Comparison of ENCODE assay signal across 18 cellular contexts in the genomic region with DNA sequence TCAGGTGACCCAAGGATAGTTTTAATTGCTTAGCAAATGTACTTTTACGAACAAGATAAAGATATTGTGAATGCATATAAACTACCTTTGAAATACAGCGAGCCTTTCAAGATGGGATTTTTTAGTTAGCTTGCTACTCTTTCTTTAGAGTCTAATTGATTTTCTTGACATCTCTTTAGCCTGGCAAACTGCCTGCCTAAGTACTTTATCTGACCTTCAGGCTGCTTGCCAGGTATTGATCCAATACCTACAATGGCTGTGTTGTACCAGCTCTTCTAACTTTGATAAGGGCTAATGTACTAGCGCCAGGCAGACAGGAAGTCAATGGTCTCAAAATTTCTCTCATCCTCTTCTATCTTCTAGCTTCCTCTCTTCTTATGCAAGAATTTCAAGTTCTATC.
DNase-seq lines count a peak whose midpoint lies in the region; ATAC-seq, FAIRE-seq and TF ChIP-seq lines count a peak whose summit lies in the region.
"Had no signal": no experiment of that assay in that cellular context is flagged by ENCODE, and none has a peak within 500 bp of the region (broad histone marks: within the 10 kb centered on the region; RNA-seq: fewer than 3 reads in every experiment).

No MANE protein-coding gene starts in this region.

- no peak for FAIRE-seq in pancreas (lab: Jason Lieb, UNC)
- FAIRE-seq: GM12891, RCC 7860 had no signal

- peak; percentile 68 for DNase-seq in NCI-H1105 treated with DMSO at 0.1 percent for 48 hours (lab: John Stamatoyannopoulos, UW)
- no peak for DNase-seq in NCI-H1105 (lab: John Stamatoyannopoulos, UW)
- DNase-seq in HT-29 (ENCODE audit: low spot score): peak; percentile 76
- peak in 4 of 6 donors; percentile 42 to 87 (median 84) for DNase-seq in pancreas
- DNase-seq in stimulated activated CD8-positive, alpha-beta memory T cell treated with anti-CD3 and anti-CD28 coated beads, Interleukin-4, amount 100 ng/mL, for 48 hours: no peak
- DNase-seq in UCSD-AML1 (lab: John Stamatoyannopoulos, UW; ENCODE audit: unreplicated experiment): no peak
- DNase-seq: 8988T; BE2C; CD4-positive, alpha-beta T cell; GF-D8; NCI-H1694; NCI-H524; Right ventricle myocardium superior had no signal

- intact Hi-C loops in pancreas (cut with DNase I): no loop called here

- H3K4me1 ChIP-seq in pancreas: peaks cover 34 to 57% (median 49%) of the 10 kb centered on the region in 3 donors
- H3K4me1 ChIP-seq: BE2C had no signal

- TF ChIP-seq CTCF in VCaP (conservative IDR thresholded peaks at IDR 0.05) (no peak), pancreas (IDR thresholded peaks at IDR 0.05) (no peak)

- H3K27me3 ChIP-seq in pancreas: no peaks in the 10 kb centered on the region
- H3K27me3 ChIP-seq: BE2C had no signal

- H3K4me3 ChIP-seq in pancreas: no peak overlapping the region
- H3K4me3 ChIP-seq: SK-N-MC had no signal

- H3K36me3 ChIP-seq in pancreas: no peaks in the 10 kb centered on the region
- H3K36me3 ChIP-seq: BE2C had no signal

- H3K9me3 ChIP-seq in pancreas: no peaks in the 10 kb centered on the region
- H3K9me3 ChIP-seq: BE2C had no signal

- peak overlapping the region; percentile 73 for H3K27ac ChIP-seq in VCaP
- no peak overlapping the region for H3K27ac ChIP-seq in pancreas
- H3K27ac ChIP-seq: SK-N-MC had no signal

- WGBS in pancreas, 2 donors: 15 to 18% methylated on average over 3 of the region's 3 CpGs

- ATAC-seq in pancreas (peak; percentile 64 to 79 (median 70)), HG03432 (IDR thresholded peaks at IDR 0.05; ENCODE audit: unreplicated experiment) (no peak)

Comparison
In these comparisons a context has a peak if more than half of its experiments do, and no peak if none do; other contexts are left out.
1. DNase-seq: peak in NCI-H1105 treated with DMSO at 0.1 percent for 48 hours (single experiment), HT-29 (single experiment) and pancreas (4 of 6); none in NCI-H1105 (single experiment), stimulated activated CD8-positive, alpha-beta memory T cell treated with anti-CD3 and anti-CD28 coated beads, Interleukin-4, amount 100 ng/mL, for 48 hours (single experiment) and UCSD-AML1 (single experiment).